In genomic region chr10:13276749-13277394, GRCh38 we compare ENCODE assay signal across 18 cellular contexts. TPM values are rescaled to one million over a fixed set of nuclear protein-coding genes. Genes with fewer than 3 reads are reported as not detected.
DNase-seq lines count a peak whose midpoint lies in the region; ATAC-seq and TF ChIP-seq lines count a peak whose summit lies in the region.
"Had no signal": no experiment of that assay in that cellular context is flagged by ENCODE, and none has a peak within 500 bp of the region (broad histone marks: within the 10 kb centered on the region; RNA-seq: fewer than 3 reads in every experiment).

No MANE protein-coding gene starts in this region.

- no TSS peak for BruUV-seq in PC-3 (replicated peaks; lab: Mats Ljungman, UMichigan)

- no peaks in the 10 kb centered on the region for H3K9me2 ChIP-seq in PC-3 (replicated peaks; ENCODE audit: low read length)

- CTCF ChIA-PET in PC-3 (lab: Charles Lee), result no interaction called here

- peak; percentile 24 for DNase-seq in Ammon's horn (ENCODE audit: low spot score)
- DNase-seq in PC-3, result peak; percentile 2
- peak; percentile 29 for DNase-seq in dermis blood vessel endothelial cell
- DNase-seq in midbrain (lab: John Stamatoyannopoulos, UW), result peak; percentile 4
- no peak for DNase-seq in epidermal melanocyte (ENCODE audit: insufficient read length, low spot score)
- DNase-seq: activated CD4-positive, alpha-beta T cell treated with anti-CD3 and anti-CD28 coated beads, Interleukin-2, amount 10 ng/mL, durations not matched to agents 7 days and 5 days; BE2C; body of pancreas; DMS79; mucosa of descending colon; stimulated activated CD4-positive, alpha-beta T cell treated with anti-CD3 and anti-CD28 coated beads, Interleukin-4, amount 100 ng/mL, for 24 hours; stimulated activated naive B cell treated with anti-CD40 and anti-IgM and Interleukin-4, amounts not matched to agents 10 μg/mL and 1 μg/mL and 100 μg/mL, for 72 hours had no signal

- no peaks in the 10 kb centered on the region for H4K20me1 ChIP-seq in PC-3 (ENCODE audit: low read length)

- intact Hi-C loops in PC-3 (cut with micrococcal nuclease), result loop anchor here (1.0 to 2.0 kb wide), 2 partner anchors 71 to 116 kb away; partner anchors contain the start of gene MCM10

- POLR2A ChIA-PET in PC-3 (lab: Charles Lee; ENCODE audit: unreplicated experiment), result no interaction called here

- no peaks in the 10 kb centered on the region for H3K36me3 ChIP-seq in PC-3 (ENCODE audit: low read depth, low read length)
- H3K36me3 ChIP-seq: BE2C had no signal

- H3K4me3 ChIP-seq in PC-3 (ENCODE audit: low read length), result no peak overlapping the region
- H3K4me3 ChIP-seq: body of pancreas, GM12878, mucosa of descending colon had no signal

- no peak for ATAC-seq in PC-3
- ATAC-seq in GM19324 (IDR thresholded peaks at IDR 0.05; ENCODE audit: low FRiP score, unreplicated experiment), result no peak
- no peak for ATAC-seq in HG02759 (IDR thresholded peaks at IDR 0.05; ENCODE audit: unreplicated experiment)
- no peak for ATAC-seq in HG02623 (IDR thresholded peaks at IDR 0.05; ENCODE audit: unreplicated experiment)
- ATAC-seq: activated T-helper 17 cell treated with anti-CD3 and anti-CD28 coated beads, Interleukin-2, amount 50 U/mL, for 72 hours; body of pancreas; GM12878; mucosa of descending colon; stimulated activated naive B cell treated with anti-CD40 and anti-IgM and Interleukin-4, amounts not matched to agents 10 μg/mL and 1 μg/mL and 100 μg/mL, for 72 hours had no signal

- peak; percentile 33; the same call in 1 of the 2 replicates for TF ChIP-seq CTCF in PC-3 (conservative IDR thresholded peaks at IDR 0.05; ENCODE audit: low read depth, low read length)

- no peak overlapping the region for H3K4me2 ChIP-seq in PC-3 (ENCODE audit: low read length)

- H3K27me3 ChIP-seq in PC-3 (ENCODE audit: low read length), result no peaks in the 10 kb centered on the region
- H3K27me3 ChIP-seq: BE2C, body of pancreas had no signal

- no peaks in the 10 kb centered on the region for H3K9me3 ChIP-seq in PC-3 (ENCODE audit: low read length)
- H3K9me3 ChIP-seq: BE2C, body of pancreas, mucosa of descending colon had no signal

- H3K9ac ChIP-seq in PC-3 (ENCODE audit: low read length), result no peak overlapping the region

- H3K79me2 ChIP-seq in PC-3 (ENCODE audit: low read length), result no peaks in the 10 kb centered on the region

- H3F3A ChIP-seq in PC-3 (ENCODE audit: low read length, unreplicated experiment), result no peaks in the 10 kb centered on the region

- no peaks in the 10 kb centered on the region for H3K4me1 ChIP-seq in PC-3 (ENCODE audit: insufficient read depth, low read length)
- H3K4me1 ChIP-seq: body of pancreas had no signal

- H3K27ac ChIP-seq in PC-3 (ENCODE audit: low read length), result no peak overlapping the region
- H3K27ac ChIP-seq: body of pancreas had no signal

- H2AFZ ChIP-seq in PC-3 (ENCODE audit: low read length), result no peak overlapping the region

RNA-seq across cellular contexts. Expression of gene PHYH, which starts 23.0 kb away (rescaled TPM):
- total RNA-seq in PC-3 (2014; rRNA removed), result 4.4 and 13.2 TPM in 2 replicates
- 9.1 and 10.9 TPM in 2 replicates for total RNA-seq in dermis blood vessel endothelial cell

RNA-seq across cellular contexts. Expression of gene UCMA, which starts 42.7 kb away (rescaled TPM):
- total RNA-seq in PC-3 (2014; rRNA removed) (not detected in 2 replicates), dermis blood vessel endothelial cell (not detected in 2 replicates)
- total RNA-seq: activated CD4-positive, alpha-beta T cell treated with anti-CD3 and anti-CD28 coated beads, Interleukin-2, amount 10 ng/mL, durations not matched to agents 7 days and 5 days; activated T-helper 17 cell treated with anti-CD3 and anti-CD28 coated beads, Interleukin-2, amount 50 U/mL, for 72 hours; body of pancreas; endothelial cell of umbilical vein; GM12878; mucosa of descending colon had no signal
